2 cellular contexts compared by ENCODE assay signal in genomic region chr15:66721954-66722353, GRCh38.
TF ChIP-seq lines count a peak whose summit lies in the region.

No MANE protein-coding gene starts in this region.

TF ChIP-seq in HCT116, 20 proteins besides CTCF, POLR2A, EP300 and RAD21:
- TF ChIP-seq MAX (IDR thresholded peaks at IDR 0.05) (0 out of 2 replicates have a peak, but pooled peaks have one; percentile 31), JUND (IDR thresholded peaks at IDR 0.05) (no peak)
TF ChIP-seq in HCT116: peak in this region for 1.

TF ChIP-seq in K562, 482 proteins besides CTCF, POLR2A, EP300 and RAD21:
- TF ChIP-seq MIER1 (IDR thresholded peaks at IDR 0.05; ENCODE audit: low read depth) = no peak
- TF ChIP-seq WHSC1 (IDR thresholded peaks at IDR 0.05; ENCODE audit: low read length) = no peak
- TF ChIP-seq E2F4 (CRISPR knock-in tag; IDR thresholded peaks at IDR 0.05; ENCODE audit: low read depth) = no peak
- TF ChIP-seq HNRNPL (IDR thresholded peaks at IDR 0.05; ENCODE audit: low read depth, low read length) = no peak
- TF ChIP-seq ZNF639 (CRISPR knock-in tag; conservative IDR thresholded peaks at IDR 0.05 in 1 of 2, IDR thresholded peaks at IDR 0.05 in 1 of 2) = no peak
- no peak for TF ChIP-seq ZNF212 (CRISPR knock-in tag; IDR thresholded peaks at IDR 0.05)
- no peak for TF ChIP-seq ZNF408 (CRISPR knock-in tag; IDR thresholded peaks at IDR 0.05; ENCODE audit: low read depth)
- TF ChIP-seq ZNF316 (IDR thresholded peaks at IDR 0.05) = peak; percentile 53
- TF ChIP-seq ZNF592 (IDR thresholded peaks at IDR 0.05) = no peak
- TF ChIP-seq HOXB6 (CRISPR knock-in tag; IDR thresholded peaks at IDR 0.05; ENCODE audit: borderline replicate concordance) = no peak
- no peak for TF ChIP-seq CBX5 (IDR thresholded peaks at IDR 0.05; ENCODE audit: borderline replicate concordance, low read depth)
- TF ChIP-seq ZFP1 (CRISPR knock-in tag; IDR thresholded peaks at IDR 0.05) = no peak
- TF ChIP-seq COPS2 (conservative IDR thresholded peaks at IDR 0.05) = no peak
- TF ChIP-seq LARP7 (IDR thresholded peaks at IDR 0.05) = no peak
- TF ChIP-seq HDAC3 (IDR thresholded peaks at IDR 0.05; ENCODE audit: borderline replicate concordance, partially characterized antibody) = no peak
- no peak for TF ChIP-seq NCOA4 (IDR thresholded peaks at IDR 0.05; ENCODE audit: partially characterized antibody)
- TF ChIP-seq TAF9B (IDR thresholded peaks at IDR 0.05; ENCODE audit: partially characterized antibody) = no peak
- TF ChIP-seq TFAM (CRISPR knock-in tag; conservative IDR thresholded peaks at IDR 0.05) = no peak
- no peak for TF ChIP-seq TCF3 (CRISPR knock-in tag; IDR thresholded peaks at IDR 0.05)
- no peak for TF ChIP-seq SIX5 (IDR thresholded peaks at IDR 0.05; ENCODE audit: borderline replicate concordance in 1 of 2, insufficient read depth in 1 of 2, low read depth in 1 of 2, low read length in 2 of 2)
- peak; percentile 56; the same call in 1 of the 2 replicates for TF ChIP-seq USF1 (CRISPR knock-in tag; IDR thresholded peaks at IDR 0.05)
- no peak for TF ChIP-seq ZFP36 (IDR thresholded peaks at IDR 0.05; ENCODE audit: low read depth, low read length, partially characterized antibody)
- TF ChIP-seq NFE2L1 (tag; IDR thresholded peaks at IDR 0.05; ENCODE audit: borderline replicate concordance, low read depth) = no peak
- TF ChIP-seq POLR2H (tag; IDR thresholded peaks at IDR 0.05; ENCODE audit: low read depth) = no peak
- no peak for TF ChIP-seq ZKSCAN8 (CRISPR knock-in tag; IDR thresholded peaks at IDR 0.05)
- TF ChIP-seq ZNF699 (CRISPR knock-in tag; IDR thresholded peaks at IDR 0.05; ENCODE audit: insufficient replicate concordance) = no peak
- TF ChIP-seq NELFE (IDR thresholded peaks at IDR 0.05; ENCODE audit: insufficient read depth, insufficient read length) = no peak
- no peak for TF ChIP-seq NR2C1 (IDR thresholded peaks at IDR 0.05)
- TF ChIP-seq NR2C1 (tag; IDR thresholded peaks at IDR 0.05) = no peak
- TF ChIP-seq RAD51 (IDR thresholded peaks at IDR 0.05; ENCODE audit: borderline replicate concordance, low read depth) = peak; percentile 32; the same call in 1 of the 2 replicates
- peak; percentile 23; the same call in 1 of the 2 replicates for TF ChIP-seq C11orf30 (IDR thresholded peaks at IDR 0.05; ENCODE audit: low read depth)
- no peak for TF ChIP-seq ATF1 (CRISPR knock-in tag; IDR thresholded peaks at IDR 0.05)
- TF ChIP-seq ATF1 (tag; IDR thresholded peaks at IDR 0.05) = no peak
- TF ChIP-seq RFX7 (CRISPR knock-in tag; IDR thresholded peaks at IDR 0.05) = no peak
- no peak for TF ChIP-seq THAP12 (CRISPR knock-in tag; IDR thresholded peaks at IDR 0.05)
